ENCODE assay signal across 12 cellular contexts in the genomic region with DNA sequence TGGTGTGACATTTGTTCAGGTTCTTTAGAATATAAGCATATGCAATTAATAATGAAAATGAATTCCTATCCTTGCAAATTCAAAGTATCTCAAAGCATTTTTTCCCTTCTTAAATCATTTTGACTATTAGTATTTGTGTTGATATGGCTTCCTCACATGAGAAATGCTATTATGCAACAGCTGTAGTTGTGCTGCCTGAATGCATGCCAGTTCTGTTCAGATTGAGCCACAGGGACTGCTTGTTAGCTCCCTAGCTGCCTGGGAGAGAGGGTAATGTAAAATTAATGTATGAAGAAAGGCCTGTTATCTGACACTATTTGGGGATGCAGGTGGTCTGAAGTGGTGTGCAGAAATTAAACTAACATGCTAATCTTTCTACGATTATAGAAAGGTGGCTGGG. TPM values are rescaled to one million over a fixed set of nuclear protein-coding genes. Genes with fewer than 3 reads are reported as not detected.
DNase-seq lines count a peak whose midpoint lies in the region; ATAC-seq and TF ChIP-seq lines count a peak whose summit lies in the region.
"Had no signal": no experiment of that assay in that cellular context is flagged by ENCODE, and none has a peak within 500 bp of the region (broad histone marks: within the 10 kb centered on the region; RNA-seq: fewer than 3 reads in every experiment).

No MANE protein-coding gene starts in this region.

- no peak overlapping the region for H3K4me3 Mint-ChIP-seq in progenitor cell of endocrine pancreas (ENCODE audit: low read depth)
- H3K4me3 Mint-ChIP-seq: CD4-positive, CD25-positive, alpha-beta regulatory T cell; naive thymus-derived CD8-positive, alpha-beta T cell had no signal

- intact Hi-C loops in colonic mucosa (cut with DNase I), result no loop called here

- DNase-seq in HL-60 (ENCODE audit: low read depth in 1 of 2, low spot score in 1 of 2) (peak; percentile 25 to 39), colonic mucosa (peak; percentile 28), midbrain (lab: John Stamatoyannopoulos, UW) (peak; percentile 47), GM19240 (ENCODE audit: insufficient read length, low spot score) (no peak), progenitor cell of endocrine pancreas (ENCODE audit: low spot score, unreplicated experiment) (no peak)
- DNase-seq: CD4-positive, CD25-positive, alpha-beta regulatory T cell; glutamatergic neuron; naive thymus-derived CD8-positive, alpha-beta T cell had no signal

- H3K36me3 ChIP-seq in ACC112 (ENCODE audit: insufficient read depth, low read length) (no peaks in the 10 kb centered on the region), colonic mucosa (no peaks in the 10 kb centered on the region)

- no peaks in the 10 kb centered on the region for H3K27me3 Mint-ChIP-seq in progenitor cell of endocrine pancreas
- H3K27me3 Mint-ChIP-seq: naive thymus-derived CD8-positive, alpha-beta T cell had no signal

- no peaks in the 10 kb centered on the region for H3K36me3 Mint-ChIP-seq in progenitor cell of endocrine pancreas (ENCODE audit: insufficient read depth)
- H3K36me3 Mint-ChIP-seq: CD4-positive, CD25-positive, alpha-beta regulatory T cell had no signal

- no peak overlapping the region for H3K27ac Mint-ChIP-seq in progenitor cell of endocrine pancreas
- H3K27ac Mint-ChIP-seq: CD4-positive, CD25-positive, alpha-beta regulatory T cell had no signal

- H3K9me3 Mint-ChIP-seq in progenitor cell of endocrine pancreas (ENCODE audit: low read depth), result no peaks in the 10 kb centered on the region
- H3K9me3 Mint-ChIP-seq: naive thymus-derived CD8-positive, alpha-beta T cell had no signal

- TF ChIP-seq CTCF in HL-60 (IDR thresholded peaks at IDR 0.05; ENCODE audit: insufficient read depth, low read length) (no peak), colonic mucosa (IDR thresholded peaks at IDR 0.05) (no peak), progenitor cell of endocrine pancreas (IDR thresholded peaks at IDR 0.05; ENCODE audit: unreplicated experiment) (no peak)

- H3K27me3 ChIP-seq in ACC112 (ENCODE audit: insufficient read depth, low read length), result no peaks in the 10 kb centered on the region
- H3K27me3 ChIP-seq in HL-60 (ENCODE audit: insufficient read depth, poor library complexity, severe bottlenecking), result no peaks in the 10 kb centered on the region
- no peaks in the 10 kb centered on the region for H3K27me3 ChIP-seq in colonic mucosa

- no peak overlapping the region for H3K27ac ChIP-seq in ACC112 (ENCODE audit: low read depth, low read length)
- H3K27ac ChIP-seq in HL-60 (replicated peaks), result no peak overlapping the region
- H3K27ac ChIP-seq in colonic mucosa, result no peak overlapping the region

- H3K9ac ChIP-seq in colonic mucosa (ENCODE audit: low read depth in 2 of 2, low read length in 2 of 2), result no peak overlapping the region

- ATAC-seq in GM19452 (IDR thresholded peaks at IDR 0.05; ENCODE audit: unreplicated experiment), result no peak
- no peak for ATAC-seq in GM21360 (IDR thresholded peaks at IDR 0.05; ENCODE audit: unreplicated experiment)
- ATAC-seq: naive thymus-derived CD8-positive, alpha-beta T cell; Panc1 had no signal

- H3K4me1 ChIP-seq in ACC112 (ENCODE audit: control insufficient read depth, insufficient read depth, low read length, unreplicated experiment) (peaks cover 67% of the 10 kb centered on the region), colonic mucosa (no peaks in the 10 kb centered on the region)

- H3K4me3 ChIP-seq in ACC112 (ENCODE audit: low read depth, low read length) (peak overlapping the region; percentile 2; the same call in 1 of the 2 replicates), HL-60 (replicated peaks; ENCODE audit: insufficient read depth, low read length) (no peak overlapping the region), colonic mucosa (no peak overlapping the region)

- H3K79me2 ChIP-seq in ACC112 (ENCODE audit: control insufficient read depth, insufficient read depth, low read length, unreplicated experiment), result no peaks in the 10 kb centered on the region

- H3K9me3 ChIP-seq in colonic mucosa, result no peaks in the 10 kb centered on the region

- H3K4me1 Mint-ChIP-seq in progenitor cell of endocrine pancreas (ENCODE audit: low read depth), result peaks cover 37% of the 10 kb centered on the region

- H2AFZ ChIP-seq in ACC112 (ENCODE audit: low read length, unreplicated experiment), result no peak overlapping the region

RNA-seq across cellular contexts. Expression of gene CACHD1, which starts 45.5 kb away (rescaled TPM):
- total RNA-seq in colonic mucosa (1 to 10 TPM; 1.5 to 2.0 TPM), progenitor cell of endocrine pancreas (33.5 and 36.0 TPM in 2 replicates)

Comparison
In these comparisons a context has a peak if more than half of its experiments do, and no peak if none do; other contexts are left out.
1. DNase-seq: peak in HL-60 (2 of 2), colonic mucosa (single experiment) and midbrain (single experiment); none in GM19240 (single experiment) and progenitor cell of endocrine pancreas (single experiment).
2. RNA of gene CACHD1, which starts 45.5 kb away (total RNA-seq): 33.5 to 36.0 TPM in progenitor cell of endocrine pancreas; 1.5 to 2.0 TPM in colonic mucosa; every median in the first group is over 10 times any median in the second.